10 cellular contexts compared by ENCODE assay signal in the genomic region with DNA sequence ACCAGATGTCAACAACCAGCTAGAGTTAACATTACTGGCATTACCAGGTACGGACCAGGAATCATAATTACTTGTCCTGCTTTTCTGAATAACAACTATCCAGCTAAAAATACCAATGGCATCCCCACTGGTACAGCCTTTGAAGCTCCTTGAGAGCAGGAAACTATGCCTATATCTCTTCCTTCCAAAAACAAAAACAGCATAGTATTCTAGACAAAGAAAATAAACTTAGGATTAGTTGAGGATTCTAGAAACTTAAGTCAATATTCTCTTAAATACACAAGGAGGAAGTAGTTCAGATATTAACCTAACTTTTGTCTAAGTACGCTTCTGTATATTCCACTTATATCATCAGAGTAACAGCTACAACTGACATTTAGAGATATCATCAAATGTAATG. TPM values are rescaled to one million over a fixed set of nuclear protein-coding genes. Genes with fewer than 3 reads are reported as not detected.
DNase-seq lines count a peak whose midpoint lies in the region; ATAC-seq, FAIRE-seq and TF ChIP-seq lines count a peak whose summit lies in the region.
"Had no signal": no experiment of that assay in that cellular context is flagged by ENCODE, and none has a peak within 500 bp of the region (broad histone marks: within the 10 kb centered on the region; RNA-seq: fewer than 3 reads in every experiment).

No MANE protein-coding gene starts in this region.

- H3K9ac ChIP-seq in astrocyte (ENCODE audit: low read length): peak overlapping the region; percentile 70

- H3K9me3 Mint-ChIP-seq in HFFc6 (0 out of 2 replicates have a peak, but pooled peaks cover 7% of the 10 kb centered on the region), astrocyte (ENCODE audit: unreplicated experiment) (no peaks in the 10 kb centered on the region)

- peak overlapping the region; percentile 71 for H3K27ac Mint-ChIP-seq in HFFc6
- H3K27ac Mint-ChIP-seq in astrocyte (ENCODE audit: unreplicated experiment): no peak overlapping the region

- no peak for ATAC-seq in lower lobe of right lung
- ATAC-seq in esophagus mucosa: no peak
- no peak for ATAC-seq in HG03135 (IDR thresholded peaks at IDR 0.05; ENCODE audit: unreplicated experiment)

- H3K4me3 ChIP-seq in AG04450 (ENCODE audit: low read depth, low read length) (peak overlapping the region; percentile 39), astrocyte (ENCODE audit: insufficient read depth, low read depth, low read length) (peak overlapping the region; percentile 98), lower lobe of right lung (peak overlapping the region; percentile 76)

- peak overlapping the region; percentile 91 for H3K4me2 ChIP-seq in astrocyte (ENCODE audit: low read length)

- peaks cover 2% of the 10 kb centered on the region; the same call in 1 of the 2 replicates for H3K9me3 ChIP-seq in AG04450 (ENCODE audit: control insufficient read depth, insufficient read depth, low read length)
- no peaks in the 10 kb centered on the region for H3K9me3 ChIP-seq in astrocyte (ENCODE audit: insufficient read depth, low read depth, low read length)
- H3K9me3 ChIP-seq in lower lobe of right lung: no peaks in the 10 kb centered on the region

- H2AFZ ChIP-seq in astrocyte (ENCODE audit: low read depth, low read length): no peak overlapping the region

- H3K27ac ChIP-seq in AG04450 (ENCODE audit: low read depth, low read length) (no peak overlapping the region), astrocyte (ENCODE audit: low read depth, low read length) (peak overlapping the region; percentile 50), lower lobe of right lung (no peak overlapping the region)

- TF ChIP-seq CTCF in AG04450 (IDR thresholded peaks at IDR 0.05; ENCODE audit: low read depth, low read length) (no peak), HFFc6 (IDR thresholded peaks at IDR 0.05) (no peak), astrocyte (IDR thresholded peaks at IDR 0.05; ENCODE audit: insufficient read depth, low read depth, low read length) (no peak), lower lobe of right lung (IDR thresholded peaks at IDR 0.05) (no peak), GM13976 (IDR thresholded peaks at IDR 0.05; ENCODE audit: borderline replicate concordance, control extremely low read depth, extremely low read depth, insufficient read depth, missing control alignments) (no peak)

- in situ Hi-C loops in GM13976 (cut with MboI; ENCODE audit: low sequenced_read_pairs, unreplicated experiment): no loop called here

- POLR2A ChIA-PET in AG04450 (lab: Yijun Ruan, JAX): interaction anchor here (0.5 to 0.8 kb wide), 5 partner anchors 9 to 516 kb away, joined by 3 to 5 read pairs (median 3); a partner anchor contains a TSS

- peaks cover 7% of the 10 kb centered on the region for H3K4me1 ChIP-seq in astrocyte (ENCODE audit: insufficient read depth, low read length)
- peaks cover 49% of the 10 kb centered on the region for H3K4me1 ChIP-seq in lower lobe of right lung

- H4K20me1 ChIP-seq in astrocyte (ENCODE audit: insufficient read depth, low read length): peaks cover 68% of the 10 kb centered on the region

- H3K4me3 Mint-ChIP-seq in HFFc6 (no peak overlapping the region), astrocyte (ENCODE audit: unreplicated experiment) (no peak overlapping the region)

- peaks cover 97% of the 10 kb centered on the region for H3K79me2 ChIP-seq in astrocyte (ENCODE audit: insufficient read depth, low read length)

- intact Hi-C loops in lower lobe of right lung (cut with DNase I): no loop called here

- H3K36me3 ChIP-seq in astrocyte (ENCODE audit: insufficient read depth, low read length) (peaks cover 4% of the 10 kb centered on the region), lower lobe of right lung (peaks cover 3% of the 10 kb centered on the region)

- FAIRE-seq in astrocyte (lab: Jason Lieb, UNC): no peak

- CTCF ChIA-PET in AG04450 (lab: Charles Lee): interaction anchor here (1.6 kb wide), 1 partner anchor 138 kb away, joined by 11 read pairs; no protein-coding TSS in a partner anchor

- no peaks in the 10 kb centered on the region; the same call in 1 of the 2 replicates for H3K27me3 Mint-ChIP-seq in HFFc6 (ENCODE audit: insufficient read depth)
- H3K27me3 Mint-ChIP-seq in astrocyte (ENCODE audit: low read depth, unreplicated experiment): no peaks in the 10 kb centered on the region

- DNase-seq in AG04450 (ENCODE audit: low read depth, low spot score) (no peak), HFFc6 (no peak), astrocyte (ENCODE audit: low read depth) (no peak), lower lobe of right lung (no peak), SW480 (ENCODE audit: low spot score) (no peak), GM13976 (ENCODE audit: low spot score) (no peak)
- DNase-seq: GDM1, NCI-H69 had no signal

- H3K4me1 Mint-ChIP-seq in HFFc6 (ENCODE audit: low read depth) (peaks cover 54% of the 10 kb centered on the region), astrocyte (ENCODE audit: low read depth, unreplicated experiment) (peaks cover 20% of the 10 kb centered on the region)

- H3K27me3 ChIP-seq in AG04450 (ENCODE audit: control insufficient read depth, insufficient read depth, low read length) (no peaks in the 10 kb centered on the region), astrocyte (ENCODE audit: insufficient read depth, low read length) (no peaks in the 10 kb centered on the region), lower lobe of right lung (ENCODE audit: low read depth) (no peaks in the 10 kb centered on the region)

- peaks cover 32% of the 10 kb centered on the region for H3K36me3 Mint-ChIP-seq in HFFc6 (ENCODE audit: low read depth)
- peaks cover 4% of the 10 kb centered on the region for H3K36me3 Mint-ChIP-seq in astrocyte (ENCODE audit: low read depth, unreplicated experiment)

RNA-seq across cellular contexts. Expression of a gene that starts 3.0 kb away (rescaled TPM):
- 123 and 142 TPM in 2 replicates for polyA plus RNA-seq in AG04450 (2011; rRNA removed)
- polyA minus RNA-seq in AG04450 (2011; rRNA and poly(A)+ RNA removed): 150 and 164 TPM in 2 replicates
- 100 to 1,000 TPM in 5 of 6 experiments, 10 to 100 TPM in 1; 94.7 to 125 (median 119) TPM for total RNA-seq in HFFc6 (2021; fragmentation: NEBNext Ultra II Directional; extraction: Animal tissue kit (Norgen Biotek cat#: 25700))
- total RNA-seq in astrocyte: 113 and 128 TPM in 2 replicates
- 96.6 TPM for total RNA-seq in lower lobe of right lung
- 41.9 TPM for total RNA-seq in esophagus mucosa

RNA-seq across cellular contexts. Expression of a gene that starts 28.8 kb away (rescaled TPM):
- polyA plus RNA-seq in AG04450 (2011; rRNA removed): 35.1 and 51.6 TPM in 2 replicates
- 33.2 and 53.6 TPM in 2 replicates for polyA minus RNA-seq in AG04450 (2011; rRNA and poly(A)+ RNA removed)
- 100 to 1,000 TPM in 3 of 6 experiments, 10 to 100 TPM in 3; 89.6 to 245 (median 99.0) TPM for total RNA-seq in HFFc6 (2021; fragmentation: NEBNext Ultra II Directional; extraction: Animal tissue kit (Norgen Biotek cat#: 25700))
- total RNA-seq in astrocyte (57.9 and 58.6 TPM in 2 replicates), lower lobe of right lung (29.0 TPM), esophagus mucosa (11.3 TPM)

Comparison
In these comparisons a context has a peak if more than half of its experiments do, and no peak if none do; other contexts are left out.
1. H3K4me3 ChIP-seq: peak in every context shown above with its lines; median percentile 98 in astrocyte; 76 in lower lobe of right lung; 39 in AG04450.